In genomic region chr11:82908311-82908710, GRCh38 we compare ENCODE assay signal across 1 cellular context.
TF ChIP-seq lines count a peak whose summit lies in the region.

No MANE protein-coding gene starts in this region.

TF ChIP-seq in GM12878, 131 proteins besides CTCF, POLR2A, EP300 and RAD21:
- TF ChIP-seq ATF7 (IDR thresholded peaks at IDR 0.05; ENCODE audit: low read depth) (no peak), STAT1 (conservative IDR thresholded peaks at IDR 0.05) (no peak), ETV6 (conservative IDR thresholded peaks at IDR 0.05 in 1 of 2, IDR thresholded peaks at IDR 0.05 in 1 of 2; ENCODE audit: borderline replicate concordance in 1 of 2, low read depth in 1 of 2) (no peak), LARP7 (IDR thresholded peaks at IDR 0.05) (no peak), IRF5 (IDR thresholded peaks at IDR 0.05; ENCODE audit: borderline replicate concordance) (no peak), CBFB (IDR thresholded peaks at IDR 0.05; ENCODE audit: low read depth) (no peak), SMC3 (IDR thresholded peaks at IDR 0.05; ENCODE audit: borderline replicate concordance, low read length) (no peak), SRF (IDR thresholded peaks at IDR 0.05; ENCODE audit: low read depth in 2 of 2, low read length in 2 of 2) (no peak), KAT2A (conservative IDR thresholded peaks at IDR 0.05; ENCODE audit: control insufficient read depth, low read depth, low read length) (no peak), STAT3 (IDR thresholded peaks at IDR 0.05; ENCODE audit: low read depth, low read length) (no peak)
